25 cellular contexts compared by ENCODE assay signal in genomic region chr3:197835509-197835908, GRCh38. TPM values are rescaled to one million over a fixed set of nuclear protein-coding genes. Genes with fewer than 3 reads are reported as not detected.
A peak's percentile ranks its signal among the peaks of the same experiment; 100 is the strongest.
DNase-seq lines count a peak whose midpoint lies in the region; ATAC-seq and TF ChIP-seq lines count a peak whose summit lies in the region.
"Had no signal": no experiment of that assay in that cellular context is flagged by ENCODE, and none has a peak within 500 bp of the region (broad histone marks: within the 10 kb centered on the region; RNA-seq: fewer than 3 reads in every experiment).

No MANE protein-coding gene starts in this region.

- ATAC-seq in HG02610 (IDR thresholded peaks at IDR 0.05; ENCODE audit: unreplicated experiment) (peak; percentile 64), GM18861 (IDR thresholded peaks at IDR 0.05; ENCODE audit: unreplicated experiment) (no peak), HG03460 (IDR thresholded peaks at IDR 0.05; ENCODE audit: unreplicated experiment) (no peak)
- ATAC-seq: activated CD8-positive, alpha-beta T cell treated with anti-CD3 and anti-CD28 coated beads for 36 hours; K562; psoas muscle; WTC11 had no signal

- H3K36me3 Mint-ChIP-seq in MCF 10A (ENCODE audit: insufficient read depth, unreplicated experiment) (peaks cover 63% of the 10 kb centered on the region), brain (peaks cover 55% of the 10 kb centered on the region)

- no peaks in the 10 kb centered on the region for H3K9me3 Mint-ChIP-seq in MCF 10A (ENCODE audit: unreplicated experiment)
- no peaks in the 10 kb centered on the region for H3K9me3 Mint-ChIP-seq in brain
- H3K9me3 Mint-ChIP-seq: activated CD8-positive, alpha-beta T cell treated with anti-CD3 and anti-CD28 coated beads for 36 hours; immature natural killer cell; WTC11 had no signal

- H3K4me1 ChIP-seq in breast epithelium = no peaks in the 10 kb centered on the region
- H3K4me1 ChIP-seq: psoas muscle, tibial artery had no signal

- DNase-seq in MCF 10A (ENCODE audit: unreplicated experiment) (no peak), breast epithelium (ENCODE audit: low spot score in 2 of 2) (no peak), pons (ENCODE audit: low spot score) (no peak), NCI-H1930 (lab: John Stamatoyannopoulos, UW) (no peak)
- DNase-seq: activated CD8-positive, alpha-beta T cell treated with anti-CD3 and anti-CD28 coated beads for 36 hours; activated effector memory CD4-positive, alpha-beta T cell treated with anti-CD3 and anti-CD28 coated beads, Interleukin-2, amount 50 U/mL, for 16 hours; cerebellar nuclear complex; dorsolateral prefrontal cortex; H7; hippocampal formation; immature natural killer cell; NCI-H1105; NCI-H2029; NCI-H2227 treated with DMSO at 0.1 percent for 48 hours; NCI-H69; psoas muscle; SIG-M5; T1000; tibial artery had no signal

- no peak overlapping the region for H3K4me3 ChIP-seq in breast epithelium
- H3K4me3 ChIP-seq: dorsolateral prefrontal cortex, K562, psoas muscle, tibial artery had no signal

- no peaks in the 10 kb centered on the region for H3K36me3 ChIP-seq in breast epithelium

- no peak overlapping the region for H3K27ac ChIP-seq in breast epithelium
- H3K27ac ChIP-seq: psoas muscle, tibial artery had no signal

- TF ChIP-seq CTCF in MCF 10A (IDR thresholded peaks at IDR 0.05; ENCODE audit: unreplicated experiment) (no peak), breast epithelium (IDR thresholded peaks at IDR 0.05) (no peak), brain (conservative IDR thresholded peaks at IDR 0.05) (no peak)

- peak overlapping the region; percentile 51 for H3K27ac Mint-ChIP-seq in MCF 10A (ENCODE audit: low read depth, unreplicated experiment)
- peak overlapping the region in 3 of 5 experiments; percentile 45 to 67 (median 46) for H3K27ac Mint-ChIP-seq in brain
- H3K27ac Mint-ChIP-seq: activated CD8-positive, alpha-beta T cell treated with anti-CD3 and anti-CD28 coated beads for 36 hours; WTC11 had no signal

- intact Hi-C loops in MCF 10A (cut with micrococcal nuclease) (no loop called here), breast epithelium (cut with DNase I; ENCODE audit: low total_unique reads) (no loop called here)

- BruUV-seq in MCF 10A (replicated peaks; lab: Mats Ljungman, UMichigan) = no TSS peak

- no peaks in the 10 kb centered on the region for H3K27me3 Mint-ChIP-seq in MCF 10A (ENCODE audit: insufficient read depth, unreplicated experiment)
- H3K27me3 Mint-ChIP-seq in brain = no peaks in the 10 kb centered on the region
- H3K27me3 Mint-ChIP-seq: activated CD8-positive, alpha-beta T cell treated with anti-CD3 and anti-CD28 coated beads for 36 hours had no signal

- H3K4me3 Mint-ChIP-seq in MCF 10A (ENCODE audit: unreplicated experiment) (no peak overlapping the region), brain (no peak overlapping the region)
- H3K4me3 Mint-ChIP-seq: activated CD8-positive, alpha-beta T cell treated with anti-CD3 and anti-CD28 coated beads for 36 hours; immature natural killer cell; WTC11 had no signal

- no peak for TF ChIP-seq POLR2A in breast epithelium (IDR thresholded peaks at IDR 0.05)

- H3K4me1 Mint-ChIP-seq in MCF 10A (ENCODE audit: insufficient read depth, unreplicated experiment) (no peaks in the 10 kb centered on the region), brain (peaks cover 4% of the 10 kb centered on the region)
- H3K4me1 Mint-ChIP-seq: immature natural killer cell, WTC11 had no signal

- CTCF ChIA-PET in MCF 10A (lab: Yijun Ruan, JAX) = interaction anchor here (0.6 to 0.8 kb wide), 3 partner anchors 13 to 70 kb away, joined by 3 read pairs; no protein-coding TSS in a partner anchor

- no peaks in the 10 kb centered on the region for H3K9me3 ChIP-seq in breast epithelium
- H3K9me3 ChIP-seq: psoas muscle, tibial artery had no signal

- no peaks in the 10 kb centered on the region for H3K27me3 ChIP-seq in breast epithelium
- H3K27me3 ChIP-seq: dorsolateral prefrontal cortex, tibial artery had no signal

- POLR2A ChIA-PET in MCF 10A (lab: Yijun Ruan, JAX) = interaction anchor here (1.5 kb wide), 1 partner anchor 8 kb away, joined by 4 read pairs; no protein-coding TSS in a partner anchor

RNA-seq across cellular contexts. Expression of gene LRCH3, which starts 44.5 kb away (rescaled TPM):
- total RNA-seq in MCF 10A (2022) (55.3 and 58.8 TPM in 2 replicates), breast epithelium (10 to 100 TPM; 41.6 to 61.0 (median 49.8) TPM)
- 25.0 TPM for polyA plus RNA-seq in brain (ENCODE audit: insufficient read depth, low read depth, low replicate concordance)
